In the genomic region with DNA sequence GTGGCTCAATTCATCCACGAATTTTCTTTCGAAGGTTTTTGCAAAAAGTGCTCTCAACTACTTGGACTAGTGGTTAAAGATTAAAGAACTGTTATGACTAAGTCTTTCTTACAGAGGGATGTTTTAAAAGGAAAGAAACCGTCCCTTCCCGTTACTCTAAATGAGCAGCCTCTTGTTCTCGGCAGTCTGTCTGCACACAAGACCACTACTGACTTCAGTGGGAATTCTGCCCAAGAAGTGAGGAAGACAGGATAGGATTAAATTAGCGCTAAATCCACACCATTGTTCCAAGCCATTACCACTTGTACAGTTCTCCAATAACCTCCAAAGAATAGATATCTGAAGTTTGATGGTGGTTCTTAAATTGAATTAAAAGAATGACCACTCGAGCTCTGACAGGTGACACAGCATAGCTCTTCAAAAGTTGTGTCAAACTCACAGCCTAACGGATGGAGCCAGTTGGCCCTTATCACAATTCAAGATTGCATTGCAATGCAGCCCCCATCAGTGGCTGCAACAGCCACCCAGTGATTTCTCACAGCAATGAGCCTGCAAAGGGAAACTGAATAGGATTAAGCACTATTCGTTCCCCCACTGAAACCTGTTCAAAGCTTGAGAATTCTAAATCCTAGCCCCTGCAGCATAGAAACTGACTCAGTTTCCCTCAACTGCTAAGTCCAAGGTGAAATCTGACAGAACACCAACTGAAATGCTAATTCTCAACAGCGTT, we compare ENCODE assay signal across 8 cellular contexts. TPM values are rescaled to one million over a fixed set of nuclear protein-coding genes. Genes with fewer than 3 reads are reported as not detected.
DNase-seq lines count a peak whose midpoint lies in the region; ATAC-seq and TF ChIP-seq lines count a peak whose summit lies in the region.

No MANE protein-coding gene starts in this region.

- dilution Hi-C loops in mammary epithelial cell (cut with HindIII; ENCODE audit: low sequenced_read_pairs), result no loop called here

- H2AFZ ChIP-seq in mammary epithelial cell (ENCODE audit: low read depth, low read length), result peak overlapping the region; percentile 47

- H3K9ac ChIP-seq in HUES48 (ENCODE audit: low read depth, low read length), result no peak overlapping the region
- peak overlapping the region; percentile 31 for H3K9ac ChIP-seq in mammary epithelial cell (ENCODE audit: insufficient read depth, low read length)

- intact Hi-C loops in mammary epithelial cell (cut with micrococcal nuclease), result loop anchor here (5.0 kb wide), 2 partner anchors 39 to 174 kb away; no protein-coding TSS in a partner anchor

- H3K4me3 ChIP-seq in GM08714 (ENCODE audit: low read length) (peak overlapping the region; percentile 100), HUES48 (ENCODE audit: low read depth, low read length) (peak overlapping the region; percentile 92), mammary epithelial cell (replicated peaks in 1 of 3; ENCODE audit: insufficient read depth in 1 of 3, low read depth in 2 of 3, low read length in 3 of 3) (peak overlapping the region; percentile 81 to 90 (median 89)), muscle layer of duodenum (ENCODE audit: low read depth in 1 of 2, low read length in 2 of 2) (peak overlapping the region; percentile 35 to 96)

- DNase-seq in mammary epithelial cell, result no peak
- DNase-seq in KG1 (lab: John Stamatoyannopoulos, UW), result no peak
- no peak for DNase-seq in HuH-7.5 (ENCODE audit: low spot score)
- DNase-seq in HuH-7 (ENCODE audit: low spot score), result no peak

- peak overlapping the region; percentile 90 for H3K4me2 ChIP-seq in mammary epithelial cell (ENCODE audit: insufficient read depth, low read depth, low read length)

- CTCF ChIA-PET in mammary epithelial cell (lab: Charles Lee; ENCODE audit: low non-redundant PET), result interaction anchor here (0.7 kb wide), 1 partner anchor 121 kb away, joined by 3 read pairs; no protein-coding TSS in a partner anchor

- BruUV-seq in mammary epithelial cell (replicated peaks; lab: Mats Ljungman, UMichigan), result no TSS peak

- no peaks in the 10 kb centered on the region for H4K20me1 ChIP-seq in mammary epithelial cell (ENCODE audit: insufficient read depth, low read length)

- peaks cover 53% of the 10 kb centered on the region for H3K79me2 ChIP-seq in mammary epithelial cell (ENCODE audit: insufficient read depth, low read length)

- peaks cover 30% of the 10 kb centered on the region; the same call in 1 of the 2 replicates for H3K4me1 ChIP-seq in HUES48 (ENCODE audit: control insufficient read depth, insufficient read depth, low read length)
- peaks cover 30% of the 10 kb centered on the region for H3K4me1 ChIP-seq in mammary epithelial cell (ENCODE audit: insufficient read depth, low read length)
- H3K4me1 ChIP-seq in muscle layer of duodenum (ENCODE audit: control insufficient read depth in 1 of 2, insufficient read depth in 2 of 2, low read length in 2 of 2), result peaks cover 5 to 10% of the 10 kb centered on the region in 2 donors

- no peak for TF ChIP-seq CTCF in mammary epithelial cell (conservative IDR thresholded peaks at IDR 0.05 in 1 of 2, IDR thresholded peaks at IDR 0.05 in 1 of 2; ENCODE audit: extremely low read depth in 1 of 2, insufficient read depth in 1 of 2, low read depth in 1 of 2, low read length in 2 of 2)

- in situ Hi-C loops in mammary epithelial cell (cut with MboI; ENCODE audit: low sequenced_read_pairs in 2 of 2), result no loop called here

- H3K36me3 ChIP-seq in HUES48 (ENCODE audit: control insufficient read depth, insufficient read depth, low read length), result no peaks in the 10 kb centered on the region
- H3K36me3 ChIP-seq in mammary epithelial cell (ENCODE audit: insufficient read depth, low read length), result no peaks in the 10 kb centered on the region
- no peaks in the 10 kb centered on the region for H3K36me3 ChIP-seq in muscle layer of duodenum (ENCODE audit: control insufficient read depth in 1 of 2, insufficient read depth in 2 of 2, low read length in 2 of 2)

- H3K27me3 ChIP-seq in HUES48 (ENCODE audit: control insufficient read depth, insufficient read depth, low read length) (peaks cover 28% of the 10 kb centered on the region), mammary epithelial cell (ENCODE audit: insufficient read depth, low read length) (no peaks in the 10 kb centered on the region), muscle layer of duodenum (ENCODE audit: low read depth, low read length) (no peaks in the 10 kb centered on the region)

- H3K27ac ChIP-seq in HUES48 (ENCODE audit: low read depth, low read length), result no peak overlapping the region
- no peak overlapping the region for H3K27ac ChIP-seq in mammary epithelial cell (ENCODE audit: insufficient read depth, low read depth, low read length)
- peak overlapping the region; percentile 46 for H3K27ac ChIP-seq in muscle layer of duodenum (ENCODE audit: low read length)

- no peak for ATAC-seq in GM19395 (IDR thresholded peaks at IDR 0.05; ENCODE audit: unreplicated experiment)

- 17% methylated on average over 10 of the region's 10 CpGs for WGBS in mammary epithelial cell (ENCODE audit: low coverage, missing lambda C conversion rate)

- H3K9me3 ChIP-seq in HUES48 (ENCODE audit: control insufficient read depth, insufficient read depth, low read length) (no peaks in the 10 kb centered on the region), mammary epithelial cell (replicated peaks; ENCODE audit: insufficient read depth, low read length) (no peaks in the 10 kb centered on the region), muscle layer of duodenum (ENCODE audit: control insufficient read depth in 1 of 2, low read length in 2 of 2) (peaks cover 0 to 4% of the 10 kb centered on the region in 2 donors)

RNA-seq across cellular contexts. Expression of gene EPB41L2, which starts 1.8 kb away (rescaled TPM):
- 10 to 100 TPM in 1 of 2 donors, 1 to 10 TPM in 1; 6.8 to 52.2 TPM for total RNA-seq in mammary epithelial cell
- polyA plus RNA-seq in mammary epithelial cell, result 16.6 TPM
- polyA minus RNA-seq in mammary epithelial cell, result 57.6 TPM
